Comparison of ENCODE assay signal across 8 cellular contexts in genomic region chr7:134126937-134127848, GRCh38. TPM values are rescaled to one million over a fixed set of nuclear protein-coding genes. Genes with fewer than 3 reads are reported as not detected.
A peak's percentile ranks its signal among the peaks of the same experiment; 100 is the strongest.
DNase-seq lines count a peak whose midpoint lies in the region; ATAC-seq, FAIRE-seq and TF ChIP-seq lines count a peak whose summit lies in the region.

Gene LRGUK (plus strand): TSS chr7:134127340. CDS start chr7:134127368, 28 bp downstream.

- FAIRE-seq in GM19239 (lab: Jason Lieb, UNC) = peak; percentile 45

- H3K9me3 Mint-ChIP-seq in activated CD4-positive, alpha-beta T cell treated with anti-CD3 and anti-CD28 coated beads for 36 hours (ENCODE audit: low read depth) = no peaks in the 10 kb centered on the region

- H3K36me3 Mint-ChIP-seq in activated CD4-positive, alpha-beta T cell treated with anti-CD3 and anti-CD28 coated beads for 36 hours (ENCODE audit: low read depth) = no peaks in the 10 kb centered on the region

- H3K27ac ChIP-seq in colonic mucosa = no peak within 1 kb of the TSS

- H3K4me1 ChIP-seq in colonic mucosa = peaks cover 5% of the 10 kb centered on the region

- POLR2A ChIA-PET in activated CD4-positive, alpha-beta T cell treated with anti-CD3 and anti-CD28 coated beads for 36 hours (lab: Charles Lee) = no interaction called here

- CTCF ChIA-PET in activated CD4-positive, alpha-beta T cell treated with anti-CD3 and anti-CD28 coated beads for 36 hours (lab: Charles Lee) = interaction anchor here (0.6 to 2.7 kb wide), 8 partner anchors 11 to 1195 kb away, joined by 3 to 19 read pairs (median 4); partner anchors contain the start of gene EXOC4

- no peak within 1 kb of the TSS for H3K27ac Mint-ChIP-seq in activated CD4-positive, alpha-beta T cell treated with anti-CD3 and anti-CD28 coated beads for 36 hours

- H3K4me3 ChIP-seq in colonic mucosa = peak within 1 kb of the TSS; percentile 76

- no peaks in the 10 kb centered on the region for H3K9me3 ChIP-seq in colonic mucosa

- H3K27me3 ChIP-seq in colonic mucosa = no peaks in the 10 kb centered on the region

- no peak for TF ChIP-seq CTCF in colonic mucosa (IDR thresholded peaks at IDR 0.05)

- peaks cover 16% of the 10 kb centered on the region for H3K27me3 Mint-ChIP-seq in activated CD4-positive, alpha-beta T cell treated with anti-CD3 and anti-CD28 coated beads for 36 hours

- H3K4me1 Mint-ChIP-seq in activated CD4-positive, alpha-beta T cell treated with anti-CD3 and anti-CD28 coated beads for 36 hours = peaks cover 16% of the 10 kb centered on the region

- H3K36me3 ChIP-seq in colonic mucosa = no peaks in the 10 kb centered on the region

- ATAC-seq in HG03378 (IDR thresholded peaks at IDR 0.05; ENCODE audit: unreplicated experiment) = peak; percentile 100
- peak; percentile 100 for ATAC-seq in activated CD4-positive, alpha-beta T cell treated with anti-CD3 and anti-CD28 coated beads for 36 hours

- peak within 1 kb of the TSS in 1 of 2 donors; percentile 10 for H3K9ac ChIP-seq in colonic mucosa (ENCODE audit: low read depth in 2 of 2, low read length in 2 of 2)

- intact Hi-C loops in activated CD4-positive, alpha-beta T cell treated with anti-CD3 and anti-CD28 coated beads for 36 hours (cut with DNase I, micrococcal nuclease) = loop anchor here (1.0 to 10.0 kb wide), 4 partner anchors 190 to 1045 kb away; partner anchors contain the start of genes CHCHD3 (in 1 of the 2) and EXOC4 (in 1 of the 2)
- intact Hi-C loops in colonic mucosa (cut with DNase I) = no loop called here

- peak; percentile 95 for DNase-seq in AG20443 (ENCODE audit: low spot score)
- DNase-seq in GM19239 (ENCODE audit: insufficient read length, low spot score) = peak; percentile 75
- DNase-seq in NCI-H446 (lab: John Stamatoyannopoulos, UW) = peak; percentile 21 to 61
- peak; percentile 89 for DNase-seq in activated CD4-positive, alpha-beta T cell treated with anti-CD3 and anti-CD28 coated beads for 36 hours
- DNase-seq in colonic mucosa = peak; percentile 87
- DNase-seq in kidney tubule cell (ENCODE audit: low spot score) = peak; percentile 79
- peak; percentile 87 for DNase-seq in stimulated activated CD4-positive, alpha-beta T cell treated with anti-CD3 and anti-CD28 coated beads, Interleukin-15, amount 100 ng/mL, for 24 hours

- H3K4me3 Mint-ChIP-seq in activated CD4-positive, alpha-beta T cell treated with anti-CD3 and anti-CD28 coated beads for 36 hours = peak within 1 kb of the TSS; percentile 76

RNA-seq across cellular contexts. Expression of gene LRGUK, which starts in this region (rescaled TPM):
- under 1 TPM; 0.07 to 0.14 TPM for total RNA-seq in activated CD4-positive, alpha-beta T cell treated with anti-CD3 and anti-CD28 coated beads for 36 hours
- under 1 TPM; 0.37 to 0.69 TPM for total RNA-seq in colonic mucosa

Comparison
In these comparisons a context has a peak if more than half of its experiments do, and no peak if none do; other contexts are left out.
1. Peak in DNase-seq and ATAC-seq in activated CD4-positive, alpha-beta T cell treated with anti-CD3 and anti-CD28 coated beads for 36 hours; RNA of the gene not detected or under 1 TPM.
2. Peak in DNase-seq and H3K4me3 ChIP-seq in colonic mucosa; RNA of the gene not detected or under 1 TPM.
3. DNase-seq: peak in every context shown above with its lines; median percentile 95 in AG20443; 89 in activated CD4-positive, alpha-beta T cell treated with anti-CD3 and anti-CD28 coated beads for 36 hours; 87 in colonic mucosa; 87 in stimulated activated CD4-positive, alpha-beta T cell treated with anti-CD3 and anti-CD28 coated beads, Interleukin-15, amount 100 ng/mL, for 24 hours; 79 in kidney tubule cell; 75 in GM19239; 41 in NCI-H446.